1 cellular context compared by ENCODE assay signal in genomic region chr11:47272706-47273105, GRCh38.
A peak's percentile ranks its signal among the peaks of the same experiment; 100 is the strongest.
TF ChIP-seq lines count a peak whose summit lies in the region.

No MANE protein-coding gene starts in this region.

TF ChIP-seq in HepG2, 621 proteins besides CTCF, POLR2A, EP300 and RAD21:
- peak; percentile 83 for TF ChIP-seq MIER2 (CRISPR knock-in tag; IDR thresholded peaks at IDR 0.05)
- peak; percentile 23 to 88 for TF ChIP-seq REST (IDR thresholded peaks at IDR 0.05; ENCODE audit: borderline replicate concordance in 1 of 2, low read depth in 1 of 2, low read length in 2 of 2)
- TF ChIP-seq ZNF549 (CRISPR knock-in tag; IDR thresholded peaks at IDR 0.05): no peak
- no peak for TF ChIP-seq ZNF816 (CRISPR knock-in tag; IDR thresholded peaks at IDR 0.05; ENCODE audit: borderline replicate concordance)
- TF ChIP-seq ZSCAN30 (CRISPR knock-in tag; IDR thresholded peaks at IDR 0.05): no peak
- TF ChIP-seq FOSL1 (CRISPR knock-in tag; IDR thresholded peaks at IDR 0.05; ENCODE audit: borderline replicate concordance): no peak
- no peak for TF ChIP-seq HHEX (CRISPR knock-in tag; IDR thresholded peaks at IDR 0.05)
- TF ChIP-seq KDM2A (CRISPR knock-in tag; IDR thresholded peaks at IDR 0.05; ENCODE audit: borderline replicate concordance, low read depth): no peak
